Comparison of ENCODE assay signal across 19 cellular contexts in the genomic region with DNA sequence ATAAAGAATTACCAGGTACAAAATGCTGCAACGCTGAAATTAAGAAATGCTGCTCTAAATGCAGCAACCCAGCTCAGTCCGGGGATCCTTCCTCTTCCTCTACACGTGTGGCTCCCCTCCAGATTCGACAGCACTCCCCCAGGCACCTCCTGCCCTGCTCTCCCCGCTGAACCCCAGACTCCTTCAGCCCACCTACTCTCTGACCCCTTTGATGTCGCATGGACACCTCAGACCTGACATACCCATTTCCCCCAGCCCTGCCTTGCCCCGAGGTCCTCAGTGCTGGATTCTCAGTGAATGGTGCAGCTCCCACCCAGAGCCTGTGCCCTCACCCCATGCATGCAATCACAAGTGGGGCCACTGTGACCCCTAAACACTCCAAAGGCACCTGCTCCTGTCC. TPM values are rescaled to one million over a fixed set of nuclear protein-coding genes. Genes with fewer than 3 reads are reported as not detected.
"Had no signal": no experiment of that assay in that cellular context is flagged by ENCODE, and none has a peak within 500 bp of the region (broad histone marks: within the 10 kb centered on the region; RNA-seq: fewer than 3 reads in every experiment).

No MANE protein-coding gene starts in this region.

- DNase-seq: cortex of kidney; dorsolateral prefrontal cortex; effector CD8-positive, alpha-beta T cell; foreskin melanocyte; head of caudate nucleus; left colon; mesendoderm; naive B cell; sigmoid colon; stimulated activated naive CD4-positive, alpha-beta T cell treated with Interleukin-2 at 50 U/mL for 16 hours had no signal

- H3K4me3 ChIP-seq: dorsolateral prefrontal cortex, hepatocyte, right atrium auricular region, sigmoid colon, skin epidermis had no signal

- ATAC-seq: left colon had no signal

- H2AFZ ChIP-seq: hepatocyte had no signal

- H3K27ac Mint-ChIP-seq: nephron had no signal

- H3K4me2 ChIP-seq: hepatocyte had no signal

- H3K9me3 ChIP-seq: neutrophil, right atrium auricular region, sigmoid colon had no signal

- H3K27ac ChIP-seq: dorsolateral prefrontal cortex, hepatocyte, neutrophil, right atrium auricular region, sigmoid colon, skin epidermis had no signal

- H3K36me3 ChIP-seq: neutrophil, right atrium auricular region, sigmoid colon had no signal

- H3K79me2 ChIP-seq: hepatocyte had no signal

- H3K9me3 Mint-ChIP-seq: naive B cell, nephron had no signal

RNA-seq across cellular contexts. Expression of gene ADRA2B, which starts 4.6 kb away (rescaled TPM):
- total RNA-seq: lung microvascular endothelial cell, osteocyte had no signal

RNA-seq across cellular contexts. Expression of gene ASTL, which starts 17.3 kb away (rescaled TPM):
- total RNA-seq: hepatocyte, kidney epithelial cell, liver, lung microvascular endothelial cell, osteocyte, right atrium auricular region, sigmoid colon had no signal
- polyA plus RNA-seq: hepatocyte, liver had no signal
